11 cellular contexts compared by ENCODE assay signal in genomic region chr19:3970313-3970807, GRCh38. TPM values are rescaled to one million over a fixed set of nuclear protein-coding genes. Genes with fewer than 3 reads are reported as not detected.
A peak's percentile ranks its signal among the peaks of the same experiment; 100 is the strongest.
DNase-seq lines count a peak whose midpoint lies in the region; ATAC-seq, FAIRE-seq and TF ChIP-seq lines count a peak whose summit lies in the region.
"Had no signal": no experiment of that assay in that cellular context is flagged by ENCODE, and none has a peak within 500 bp of the region (broad histone marks: within the 10 kb centered on the region; RNA-seq: fewer than 3 reads in every experiment).

No MANE protein-coding gene starts in this region.

- peaks cover 25% of the 10 kb centered on the region for H3K36me3 ChIP-seq in astrocyte (ENCODE audit: insufficient read depth, low read length)
- peaks cover 0 to 22% (median 3%) of the 10 kb centered on the region in 4 donors for H3K36me3 ChIP-seq in right lobe of liver
- H3K36me3 ChIP-seq in tibial nerve = peaks cover 0 to 33% (median 0%) of the 10 kb centered on the region in 3 donors

- no peak for ATAC-seq in activated CD8-positive, alpha-beta memory T cell treated with anti-CD3 and anti-CD28 coated beads, Interleukin-2, amount 10 ng/mL, durations not matched to agents 7 days and 5 days
- ATAC-seq in right lobe of liver = no peak
- no peak for ATAC-seq in GM18870 (IDR thresholded peaks at IDR 0.05; ENCODE audit: unreplicated experiment)

- H3K4me1 Mint-ChIP-seq in activated CD8-positive, alpha-beta memory T cell treated with anti-CD3 and anti-CD28 coated beads, Interleukin-2, amount 10 ng/mL, durations not matched to agents 7 days and 5 days = peaks cover 25% of the 10 kb centered on the region
- H3K4me1 Mint-ChIP-seq in astrocyte (ENCODE audit: low read depth, unreplicated experiment) = peaks cover 25% of the 10 kb centered on the region

- intact Hi-C loops in right lobe of liver (cut with DNase I) = no loop called here

- no peak for TF ChIP-seq EP300 in tibial nerve (IDR thresholded peaks at IDR 0.05)

- no peaks in the 10 kb centered on the region for H3K27me3 ChIP-seq in astrocyte (ENCODE audit: insufficient read depth, low read length)
- H3K27me3 ChIP-seq in right lobe of liver = no peaks in the 10 kb centered on the region
- no peaks in the 10 kb centered on the region for H3K27me3 ChIP-seq in tibial nerve

- H2AFZ ChIP-seq in astrocyte (ENCODE audit: low read depth, low read length) = no peak overlapping the region

- H3K4me3 ChIP-seq in astrocyte (ENCODE audit: insufficient read depth, low read depth, low read length) (peak overlapping the region; percentile 87), right lobe of liver (peak overlapping the region; percentile 80 to 94 (median 83)), tibial nerve (peak overlapping the region; percentile 77 to 100 (median 98))

- H3K4me1 ChIP-seq in astrocyte (ENCODE audit: insufficient read depth, low read length) (peaks cover 29% of the 10 kb centered on the region), right lobe of liver (peaks cover 0 to 18% (median 7%) of the 10 kb centered on the region in 4 donors), tibial nerve (peaks cover 3 to 52% (median 25%) of the 10 kb centered on the region in 4 donors)

- no peak for TF ChIP-seq POLR2A in right lobe of liver (IDR thresholded peaks at IDR 0.05)
- TF ChIP-seq POLR2A in tibial nerve (IDR thresholded peaks at IDR 0.05) = no peak

- H3K36me3 Mint-ChIP-seq in activated CD8-positive, alpha-beta memory T cell treated with anti-CD3 and anti-CD28 coated beads, Interleukin-2, amount 10 ng/mL, durations not matched to agents 7 days and 5 days = no peaks in the 10 kb centered on the region
- H3K36me3 Mint-ChIP-seq in astrocyte (ENCODE audit: low read depth, unreplicated experiment) = peaks cover 12% of the 10 kb centered on the region

- peaks cover 51% of the 10 kb centered on the region for H3K79me2 ChIP-seq in astrocyte (ENCODE audit: insufficient read depth, low read length)

- TF ChIP-seq CTCF in astrocyte (IDR thresholded peaks at IDR 0.05; ENCODE audit: insufficient read depth, low read depth, low read length) = no peak
- no peak for TF ChIP-seq CTCF in right lobe of liver (IDR thresholded peaks at IDR 0.05)
- no peak for TF ChIP-seq CTCF in tibial nerve (IDR thresholded peaks at IDR 0.05)

- peaks cover 70% of the 10 kb centered on the region for H4K20me1 ChIP-seq in astrocyte (ENCODE audit: insufficient read depth, low read length)

- 2% methylated on average over 18 of the region's 22 CpGs for WGBS in right lobe of liver (ENCODE audit: insufficient coverage, low coverage, low lambda C conversion rate, missing lambda C conversion rate)
- 0 to 1% methylated on average over 21 of the region's 22 CpGs for WGBS in tibial nerve, 2 donors

- CTCF ChIA-PET in activated CD8-positive, alpha-beta memory T cell treated with anti-CD3 and anti-CD28 coated beads, Interleukin-2, amount 10 ng/mL, durations not matched to agents 7 days and 5 days (lab: Charles Lee) = interaction anchor here (0.6 to 2.2 kb wide), 8 partner anchors 14 to 862 kb away, joined by 3 to 17 read pairs (median 4); partner anchors contain the start of genes EEF2 and MRPL54

- peak overlapping the region; percentile 99 for H3K4me2 ChIP-seq in astrocyte (ENCODE audit: low read length)

- H3K27ac Mint-ChIP-seq in activated CD8-positive, alpha-beta memory T cell treated with anti-CD3 and anti-CD28 coated beads, Interleukin-2, amount 10 ng/mL, durations not matched to agents 7 days and 5 days = peak overlapping the region; percentile 85
- H3K27ac Mint-ChIP-seq in astrocyte (ENCODE audit: unreplicated experiment) = peak overlapping the region; percentile 97

- H3K9me3 Mint-ChIP-seq in activated CD8-positive, alpha-beta memory T cell treated with anti-CD3 and anti-CD28 coated beads, Interleukin-2, amount 10 ng/mL, durations not matched to agents 7 days and 5 days (ENCODE audit: low read depth) = no peaks in the 10 kb centered on the region
- no peaks in the 10 kb centered on the region for H3K9me3 Mint-ChIP-seq in astrocyte (ENCODE audit: unreplicated experiment)

- no peak for DNase-seq in activated CD8-positive, alpha-beta memory T cell treated with anti-CD3 and anti-CD28 coated beads, Interleukin-2, amount 10 ng/mL, durations not matched to agents 7 days and 5 days
- DNase-seq in activated CD8-positive, alpha-beta memory T cell treated with anti-CD3 and anti-CD28 coated beads, Interleukin-2, amount 50 U/mL, for 4 hours = no peak
- DNase-seq in astrocyte (ENCODE audit: low read depth) (no peak), right lobe of liver (no peak), tibial nerve (ENCODE audit: low spot score in 2 of 2) (no peak), KG1 (lab: John Stamatoyannopoulos, UW) (no peak), mucosa of gallbladder (ENCODE audit: low spot score) (no peak)

- peak overlapping the region; percentile 100 for H3K9ac ChIP-seq in astrocyte (ENCODE audit: low read length)

- H3K27me3 Mint-ChIP-seq in activated CD8-positive, alpha-beta memory T cell treated with anti-CD3 and anti-CD28 coated beads, Interleukin-2, amount 10 ng/mL, durations not matched to agents 7 days and 5 days = no peaks in the 10 kb centered on the region
- no peaks in the 10 kb centered on the region for H3K27me3 Mint-ChIP-seq in astrocyte (ENCODE audit: low read depth, unreplicated experiment)

- H3K27ac ChIP-seq in astrocyte (ENCODE audit: low read depth, low read length) (peak overlapping the region; percentile 93), right lobe of liver (peak overlapping the region; percentile 88 to 91 (median 88)), tibial nerve (peak overlapping the region; percentile 91 to 98 (median 96))

- H3K4me3 Mint-ChIP-seq in activated CD8-positive, alpha-beta memory T cell treated with anti-CD3 and anti-CD28 coated beads, Interleukin-2, amount 10 ng/mL, durations not matched to agents 7 days and 5 days = peak overlapping the region; percentile 86
- H3K4me3 Mint-ChIP-seq in astrocyte (ENCODE audit: unreplicated experiment) = peak overlapping the region; percentile 96

- H3K9me3 ChIP-seq in astrocyte (ENCODE audit: insufficient read depth, low read depth, low read length) (no peaks in the 10 kb centered on the region), right lobe of liver (no peaks in the 10 kb centered on the region), tibial nerve (no peaks in the 10 kb centered on the region)

- no peak for FAIRE-seq in astrocyte (lab: Jason Lieb, UNC)
- FAIRE-seq: D721Med had no signal

RNA-seq across cellular contexts. Expression of gene DAPK3, which starts 0.5 kb away (rescaled TPM):
- total RNA-seq in activated CD8-positive, alpha-beta memory T cell treated with anti-CD3 and anti-CD28 coated beads, Interleukin-2, amount 10 ng/mL, durations not matched to agents 7 days and 5 days = 10 to 100 TPM; 49.3 to 53.0 TPM
- total RNA-seq in astrocyte = 242 and 264 TPM in 2 replicates
- 10 to 100 TPM; 13.1 to 63.7 (median 24.9) TPM for total RNA-seq in right lobe of liver
- 10 to 100 TPM; 58.8 to 87.7 (median 70.3) TPM for total RNA-seq in tibial nerve
- total RNA-seq in mucosa of gallbladder = 113 TPM

RNA-seq across cellular contexts. Expression of gene EEF2, which starts 14.9 kb away (rescaled TPM):
- 1,000 to 10,000 TPM; 1,382 to 1,952 TPM for total RNA-seq in activated CD8-positive, alpha-beta memory T cell treated with anti-CD3 and anti-CD28 coated beads, Interleukin-2, amount 10 ng/mL, durations not matched to agents 7 days and 5 days
- total RNA-seq in astrocyte = 2,578 and 2,739 TPM in 2 replicates
- 1,000 to 10,000 TPM in 4 of 6 experiments, 100 to 1,000 TPM in 2; 933 to 1,231 (median 1,031) TPM for total RNA-seq in right lobe of liver
- total RNA-seq in tibial nerve = 1,000 to 10,000 TPM; 1,233 to 1,650 (median 1,549) TPM
- total RNA-seq in mucosa of gallbladder = 2,245 TPM

RNA-seq across cellular contexts. Expression of gene PIAS4, which starts 37.2 kb away (rescaled TPM):
- total RNA-seq in activated CD8-positive, alpha-beta memory T cell treated with anti-CD3 and anti-CD28 coated beads, Interleukin-2, amount 10 ng/mL, durations not matched to agents 7 days and 5 days = 10 to 100 TPM; 34.0 to 39.4 TPM
- 26.0 and 26.4 TPM in 2 replicates for total RNA-seq in astrocyte
- total RNA-seq in right lobe of liver = 10 to 100 TPM in 5 of 6 experiments, 1 to 10 TPM in 1; 9.9 to 20.0 (median 14.9) TPM
- 10 to 100 TPM; 23.0 to 32.4 (median 26.3) TPM for total RNA-seq in tibial nerve
- 31.9 TPM for total RNA-seq in mucosa of gallbladder

RNA-seq across cellular contexts. Expression of gene NMRK2, which starts 37.5 kb away (rescaled TPM):
- total RNA-seq in activated CD8-positive, alpha-beta memory T cell treated with anti-CD3 and anti-CD28 coated beads, Interleukin-2, amount 10 ng/mL, durations not matched to agents 7 days and 5 days = not detected
- total RNA-seq in astrocyte (0.73 TPM in 1 of 2 replicates, not detected in the other), right lobe of liver (under 1 TPM in 1 of 6 experiments, not detected in 5; 0.17 TPM), tibial nerve (not detected), mucosa of gallbladder (not detected)
- total RNA-seq: NCI-H460, pulmonary artery endothelial cell had no signal
